Comparison of ENCODE assay signal across 8 cellular contexts in the genomic region with DNA sequence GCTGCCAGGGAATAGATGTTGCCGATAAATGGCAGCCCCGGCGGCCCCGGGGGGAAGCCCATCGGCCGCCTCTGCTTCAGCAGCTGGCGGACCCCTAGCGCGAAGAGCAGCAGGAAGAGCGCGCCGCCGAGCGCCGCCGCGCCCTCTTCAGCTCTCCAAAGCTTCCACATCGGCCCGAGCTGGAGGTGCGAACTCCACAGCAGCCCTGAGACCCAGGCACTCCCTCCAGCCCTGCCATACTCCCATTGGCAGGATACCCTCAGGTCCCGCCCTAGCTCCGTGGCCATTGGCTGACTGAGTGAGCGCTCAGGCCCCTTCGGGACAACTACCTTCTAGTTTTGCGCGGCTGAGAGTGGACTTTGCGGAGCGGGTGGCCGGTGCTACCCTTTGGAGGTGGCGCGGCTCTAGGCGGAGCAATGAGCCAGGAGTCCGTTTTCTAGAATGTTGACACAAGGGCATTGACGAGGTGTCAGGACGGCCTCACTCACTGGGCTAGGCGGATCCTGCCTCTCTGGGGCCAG. TPM values are rescaled to one million over a fixed set of nuclear protein-coding genes. Genes with fewer than 3 reads are reported as not detected.
DNase-seq lines count a peak whose midpoint lies in the region; ATAC-seq and TF ChIP-seq lines count a peak whose summit lies in the region.

A gene with protein sequence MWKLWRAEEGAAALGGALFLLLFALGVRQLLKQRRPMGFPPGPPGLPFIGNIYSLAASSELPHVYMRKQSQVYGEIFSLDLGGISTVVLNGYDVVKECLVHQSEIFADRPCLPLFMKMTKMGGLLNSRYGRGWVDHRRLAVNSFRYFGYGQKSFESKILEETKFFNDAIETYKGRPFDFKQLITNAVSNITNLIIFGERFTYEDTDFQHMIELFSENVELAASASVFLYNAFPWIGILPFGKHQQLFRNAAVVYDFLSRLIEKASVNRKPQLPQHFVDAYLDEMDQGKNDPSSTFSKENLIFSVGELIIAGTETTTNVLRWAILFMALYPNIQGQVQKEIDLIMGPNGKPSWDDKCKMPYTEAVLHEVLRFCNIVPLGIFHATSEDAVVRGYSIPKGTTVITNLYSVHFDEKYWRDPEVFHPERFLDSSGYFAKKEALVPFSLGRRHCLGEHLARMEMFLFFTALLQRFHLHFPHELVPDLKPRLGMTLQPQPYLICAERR (minus strand): TSS at position 196 of the 521 bp plus-strand sequence. CDS start 26 bp downstream, at position 170.

- peak within 1 kb of the TSS; percentile 88 for H3K27ac Mint-ChIP-seq in Caco-2 (ENCODE audit: unreplicated experiment)

- no TSS peak for BruUV-seq in Caco-2 (replicated peaks; lab: Mats Ljungman, UMichigan)

- no peaks in the 10 kb centered on the region for H3K9me3 ChIP-seq in Caco-2
- H3K9me3 ChIP-seq in endocrine pancreas (ENCODE audit: control insufficient read depth, low read length): no peaks in the 10 kb centered on the region

- peaks cover 16% of the 10 kb centered on the region for H3K36me3 Mint-ChIP-seq in Caco-2 (ENCODE audit: insufficient read depth, unreplicated experiment)

- H3K9ac ChIP-seq in endocrine pancreas (ENCODE audit: control insufficient read depth, insufficient read depth, low read length): peak within 1 kb of the TSS; percentile 95

- TF ChIP-seq CTCF in Caco-2 (IDR thresholded peaks at IDR 0.05; ENCODE audit: insufficient read depth in 1 of 2, low read depth in 1 of 2, low read length in 1 of 2, severe bottlenecking in 1 of 2, unreplicated experiment in 1 of 2): no peak

- no peaks in the 10 kb centered on the region for H3K27me3 Mint-ChIP-seq in Caco-2 (ENCODE audit: insufficient read depth, unreplicated experiment)

- no peaks in the 10 kb centered on the region for H3K36me3 ChIP-seq in Caco-2 (ENCODE audit: control insufficient read depth, insufficient read depth, low read length)
- H3K36me3 ChIP-seq in endocrine pancreas (ENCODE audit: control insufficient read depth, insufficient read depth, low read length): no peaks in the 10 kb centered on the region

- peak within 1 kb of the TSS; percentile 99 for H3K4me3 Mint-ChIP-seq in Caco-2 (ENCODE audit: unreplicated experiment)

- POLR2A ChIA-PET in Caco-2 (lab: Charles Lee): interaction anchor here (0.6 to 1.4 kb wide), 3 partner anchors 16 to 392 kb away, joined by 3 to 8 read pairs (median 3); a partner anchor contains a TSS

- peaks cover 27% of the 10 kb centered on the region for H3K4me1 ChIP-seq in Caco-2
- peaks cover 3% of the 10 kb centered on the region for H3K4me1 ChIP-seq in endocrine pancreas (ENCODE audit: control insufficient read depth, insufficient read depth, low read length)

- intact Hi-C loops in Caco-2 (cut with micrococcal nuclease; ENCODE audit: unreplicated experiment): loop anchor here (1.0 to 5.0 kb wide), 3 partner anchors 100 to 372 kb away; a partner anchor contains a TSS

- DNase-seq in Caco-2: peak; percentile 99
- peak; percentile 46 to 98 (median 93) for DNase-seq in HUDEP-2 (lab: John Stamatoyannopoulos, UW; ENCODE audit: unreplicated experiment in 76 of 76)
- DNase-seq in NOMO-1 treated with dmso at 0.1 percent for 144 hours (lab: John Stamatoyannopoulos, UW; ENCODE audit: unreplicated experiment): peak; percentile 99
- peak; percentile 78 for DNase-seq in activated CD8-positive, alpha-beta memory T cell treated with anti-CD3 and anti-CD28 coated beads, Interleukin-2, amount 50 U/mL, for 1 hour (ENCODE audit: extremely low read depth)
- DNase-seq in mesenteric fat pad (ENCODE audit: low spot score): peak; percentile 97
- DNase-seq in stimulated activated CD8-positive, alpha-beta memory T cell treated with anti-CD3 and anti-CD28 coated beads, Interleukin-15, amount 100 ng/mL, for 24 hours (ENCODE audit: low read depth): peak; percentile 55

- CTCF ChIA-PET in Caco-2 (lab: Charles Lee): interaction anchor here (0.7 to 2.0 kb wide), 5 partner anchors 16 to 248 kb away, joined by 3 to 31 read pairs (median 3); no protein-coding TSS in a partner anchor

- peak; percentile 95 for ATAC-seq in GM21390 (IDR thresholded peaks at IDR 0.05; ENCODE audit: unreplicated experiment)

- H3K9me3 Mint-ChIP-seq in Caco-2 (ENCODE audit: unreplicated experiment): no peaks in the 10 kb centered on the region

- H3K27me3 ChIP-seq in Caco-2 (replicated peaks; ENCODE audit: control insufficient read depth, insufficient read depth, low read length) (no peaks in the 10 kb centered on the region), endocrine pancreas (ENCODE audit: control insufficient read depth, insufficient read depth, low read length) (no peaks in the 10 kb centered on the region)

- peaks cover 26% of the 10 kb centered on the region for H3K4me1 Mint-ChIP-seq in Caco-2 (ENCODE audit: low read depth, unreplicated experiment)

- H3K4me3 ChIP-seq in Caco-2 (ENCODE audit: low read depth, low read length): peak within 1 kb of the TSS; percentile 78
- peak within 1 kb of the TSS; percentile 89 for H3K4me3 ChIP-seq in endocrine pancreas (ENCODE audit: control insufficient read depth, insufficient read depth, low read length)

RNA-seq across cellular contexts. Expression of the gene that starts here (rescaled TPM):
- total RNA-seq in Caco-2 (2022) (33.0 and 34.5 TPM in 2 replicates), mesenteric fat pad (6.3 TPM)

Comparison
In these comparisons a context has a peak if more than half of its experiments do, and no peak if none do; other contexts are left out.
1. Peak in every context shown above with its lines: DNase-seq, ATAC-seq and H3K4me3 ChIP-seq.